In genomic region chr14:60724080-60724618, GRCh38 we compare ENCODE assay signal across 8 cellular contexts. TPM values are rescaled to one million over a fixed set of nuclear protein-coding genes. Genes with fewer than 3 reads are reported as not detected.
A peak's percentile ranks its signal among the peaks of the same experiment; 100 is the strongest.
DNase-seq lines count a peak whose midpoint lies in the region; ATAC-seq and TF ChIP-seq lines count a peak whose summit lies in the region.

TSS of gene SIX4 (minus strand) at chr14:60724351. CDS start at chr14:60724074, 277 bp downstream.

- H3K27me3 Mint-ChIP-seq in naive B cell = peaks cover 70 to 83% (median 78%) of the 10 kb centered on the region in 3 donors

- peaks cover 21 to 29% (median 23%) of the 10 kb centered on the region in 3 donors for H3K4me1 Mint-ChIP-seq in naive B cell

- peak within 1 kb of the TSS; percentile 81 for H3K4me3 ChIP-seq in fibroblast of pulmonary artery (replicated peaks; ENCODE audit: low read depth, low read length)

- H3K27ac Mint-ChIP-seq in naive B cell = peak within 1 kb of the TSS in 3 of 6 donors; percentile 52 to 81 (median 68)

- peak; percentile 60 for ATAC-seq in GM18502 (IDR thresholded peaks at IDR 0.05; ENCODE audit: poor library complexity, unreplicated experiment)
- ATAC-seq in HG03354 (IDR thresholded peaks at IDR 0.05; ENCODE audit: poor library complexity, severe bottlenecking, unreplicated experiment) = peak; percentile 44
- ATAC-seq in naive B cell (ENCODE audit: low read depth in 2 of 2) = peak in 1 of 2 donors; percentile 32
- ATAC-seq in GM19395 (IDR thresholded peaks at IDR 0.05; ENCODE audit: unreplicated experiment) = no peak

- peaks cover 0 to 13% (median 2%) of the 10 kb centered on the region in 7 donors for H3K9me3 Mint-ChIP-seq in naive B cell

- TF ChIP-seq CTCF in fibroblast of pulmonary artery (IDR thresholded peaks at IDR 0.05; ENCODE audit: low read length, missing control alignments) = no peak

- in situ Hi-C loops in ACHN (cut with HindIII; ENCODE audit: low pct_ligation_motif_present, low pct_unique_long_range_greater_than_20kb, low sequenced_read_pairs) = no loop called here

- H3K36me3 Mint-ChIP-seq in naive B cell = peaks cover 0 to 6% of the 10 kb centered on the region in 2 donors

- H3K4me3 Mint-ChIP-seq in naive B cell = peak within 1 kb of the TSS; percentile 78 to 97 (median 90)

- DNase-seq in ACHN = peak; percentile 77
- DNase-seq in NCI-H446 (lab: John Stamatoyannopoulos, UW) = peak; percentile 37 to 81
- peak; percentile 54 for DNase-seq in activated CD8-positive, alpha-beta memory T cell treated with anti-CD3 and anti-CD28 coated beads, Interleukin-2, amount 50 U/mL, for 48 hours
- DNase-seq in fibroblast of pulmonary artery (ENCODE audit: low read depth) = peak; percentile 78
- DNase-seq in naive B cell = no peak

RNA-seq across cellular contexts. Expression of gene SIX4, which starts in this region (rescaled TPM):
- polyA plus RNA-seq in naive B cell (ENCODE audit: low read depth in 6 of 6) = not detected
